15 cellular contexts compared by ENCODE assay signal in genomic region chr5:131902266-131902665, GRCh38. TPM values are rescaled to one million over a fixed set of nuclear protein-coding genes. Genes with fewer than 3 reads are reported as not detected.
A peak's percentile ranks its signal among the peaks of the same experiment; 100 is the strongest.
DNase-seq lines count a peak whose midpoint lies in the region; ATAC-seq and TF ChIP-seq lines count a peak whose summit lies in the region.
"Not testable (repeated sequence)": the region's sequence is repeated elsewhere in the genome, so short reads cannot be mapped to it uniquely, and the experiment has no call there.
"Had no signal": no experiment of that assay in that cellular context is flagged by ENCODE, and none has a peak within 500 bp of the region (broad histone marks: within the 10 kb centered on the region; RNA-seq: fewer than 3 reads in every experiment).

No MANE protein-coding gene starts in this region.

- H3K4me2 ChIP-seq in MM.1S (ENCODE audit: low read depth, low read length), result not testable (repeated sequence)

- not testable (repeated sequence) for H3K27me3 ChIP-seq in CD4-positive, alpha-beta memory T cell (ENCODE audit: insufficient read depth, low read length); MM.1S (replicated peaks; ENCODE audit: insufficient read depth, low read length); naive thymus-derived CD4-positive, alpha-beta T cell (ENCODE audit: control insufficient read depth in 2 of 2, insufficient read depth in 2 of 2, low read length in 2 of 2)

- peaks cover 55 to 79% of the 10 kb centered on the region in 2 donors for H3K36me3 Mint-ChIP-seq in CD4-positive, alpha-beta memory T cell
- H3K36me3 Mint-ChIP-seq in T-helper 17 cell (ENCODE audit: low read depth), result not testable (repeated sequence)
- peaks cover 59% of the 10 kb centered on the region for H3K36me3 Mint-ChIP-seq in activated CD4-positive, alpha-beta memory T cell treated with anti-CD3 and anti-CD28 coated beads, Interleukin-2, amount 10 ng/mL, durations not matched to agents 7 days and 5 days (ENCODE audit: low read depth)
- H3K36me3 Mint-ChIP-seq in activated naive CD4-positive, alpha-beta T cell treated with anti-CD3 and anti-CD28 coated beads for 36 hours (ENCODE audit: low read depth), result peaks cover 26% of the 10 kb centered on the region
- H3K36me3 Mint-ChIP-seq in naive thymus-derived CD4-positive, alpha-beta T cell, result peaks cover 36 to 62% (median 48%) of the 10 kb centered on the region in 5 donors
- H3K36me3 Mint-ChIP-seq in stimulated activated naive CD8-positive, alpha-beta T cell treated with anti-CD3 and anti-CD28 coated beads, Interleukin-15, Interleukin-2, amounts not matched to agents 100 ng/mL and 50 ng/mL, for 24 hours (ENCODE audit: low read depth), result peaks cover 31% of the 10 kb centered on the region

- H3K27me3 Mint-ChIP-seq in CD4-positive, alpha-beta memory T cell; T-helper 17 cell; activated CD4-positive, alpha-beta memory T cell treated with anti-CD3 and anti-CD28 coated beads, Interleukin-2, amount 10 ng/mL, durations not matched to agents 7 days and 5 days; activated naive CD4-positive, alpha-beta T cell treated with anti-CD3 and anti-CD28 coated beads for 36 hours (ENCODE audit: low read depth); naive thymus-derived CD4-positive, alpha-beta T cell; stimulated activated naive CD8-positive, alpha-beta T cell treated with anti-CD3 and anti-CD28 coated beads, Interleukin-15, Interleukin-2, amounts not matched to agents 100 ng/mL and 50 ng/mL, for 24 hours: not testable (repeated sequence)

- H3K9me3 ChIP-seq in CD4-positive, alpha-beta memory T cell (ENCODE audit: control insufficient read depth in 1 of 2, low read length in 2 of 2); MM.1S (replicated peaks; ENCODE audit: insufficient read depth, low read length): not testable (repeated sequence)
- H3K9me3 ChIP-seq in T-helper 17 cell (ENCODE audit: control insufficient read depth, low read length, poor library complexity, severe bottlenecking), result peaks cover 15% of the 10 kb centered on the region
- H3K9me3 ChIP-seq in naive thymus-derived CD4-positive, alpha-beta T cell (ENCODE audit: control insufficient read depth in 2 of 3, low read length in 3 of 3), result peaks cover 0 to 31% (median 11%) of the 10 kb centered on the region in 3 experiments

- H3K4me1 Mint-ChIP-seq in CD4-positive, alpha-beta memory T cell, result peaks cover 13 to 44% (median 23%) of the 10 kb centered on the region in 4 donors
- not testable (repeated sequence) for H3K4me1 Mint-ChIP-seq in T-helper 17 cell
- H3K4me1 Mint-ChIP-seq in activated CD4-positive, alpha-beta memory T cell treated with anti-CD3 and anti-CD28 coated beads, Interleukin-2, amount 10 ng/mL, durations not matched to agents 7 days and 5 days, result peaks cover 35% of the 10 kb centered on the region
- H3K4me1 Mint-ChIP-seq in activated naive CD4-positive, alpha-beta T cell treated with anti-CD3 and anti-CD28 coated beads for 36 hours (ENCODE audit: low read depth), result peaks cover 32% of the 10 kb centered on the region
- peaks cover 15 to 26% (median 19%) of the 10 kb centered on the region in 7 donors for H3K4me1 Mint-ChIP-seq in naive thymus-derived CD4-positive, alpha-beta T cell
- peaks cover 27% of the 10 kb centered on the region for H3K4me1 Mint-ChIP-seq in stimulated activated naive CD8-positive, alpha-beta T cell treated with anti-CD3 and anti-CD28 coated beads, Interleukin-15, Interleukin-2, amounts not matched to agents 100 ng/mL and 50 ng/mL, for 24 hours (ENCODE audit: low read depth)

- TF ChIP-seq CTCF in MM.1S (IDR thresholded peaks at IDR 0.05; ENCODE audit: low read length), result not testable (repeated sequence)

- peak; percentile 94 for ATAC-seq in T-helper 17 cell
- peak; percentile 78 for ATAC-seq in naive thymus-derived CD4-positive, alpha-beta T cell

- POLR2A ChIA-PET in CD4-positive, alpha-beta memory T cell (lab: Charles Lee; ENCODE audit: partially characterized antibody); activated CD4-positive, alpha-beta memory T cell treated with anti-CD3 and anti-CD28 coated beads, Interleukin-2, amount 10 ng/mL, durations not matched to agents 7 days and 5 days (lab: Charles Lee); naive thymus-derived CD4-positive, alpha-beta T cell (lab: Charles Lee): not testable (repeated sequence)

- CTCF ChIA-PET in CD4-positive, alpha-beta memory T cell (lab: Charles Lee; ENCODE audit: partially characterized antibody); activated CD4-positive, alpha-beta memory T cell treated with anti-CD3 and anti-CD28 coated beads, Interleukin-2, amount 10 ng/mL, durations not matched to agents 7 days and 5 days (lab: Charles Lee); activated naive CD4-positive, alpha-beta T cell treated with anti-CD3 and anti-CD28 coated beads for 36 hours (lab: Charles Lee); naive thymus-derived CD4-positive, alpha-beta T cell (lab: Charles Lee): not testable (repeated sequence)

- H3K9ac ChIP-seq in MM.1S (ENCODE audit: low read length), result not testable (repeated sequence)

- not testable (repeated sequence) for H3K79me2 ChIP-seq in MM.1S (ENCODE audit: low read length)

- H3K9me2 ChIP-seq in MM.1S (replicated peaks; ENCODE audit: insufficient read depth, low read length), result not testable (repeated sequence)

- peak in 4 of 5 donors; percentile 29 to 65 (median 43) for DNase-seq in CD4-positive, alpha-beta memory T cell
- DNase-seq in MM.1S, result peak; percentile 9
- not testable (repeated sequence) for DNase-seq in T-helper 17 cell
- DNase-seq in activated CD4-positive, alpha-beta memory T cell treated with anti-CD3 and anti-CD28 coated beads, Interleukin-2, amount 10 ng/mL, durations not matched to agents 7 days and 5 days, result peak; percentile 42
- peak; percentile 10 for DNase-seq in activated naive CD4-positive, alpha-beta T cell treated with anti-CD3 and anti-CD28 coated beads for 36 hours
- DNase-seq in central memory CD4-positive, alpha-beta T cell, result peak; percentile 46
- peak in 4 of 9 donors; percentile 1 to 25 (median 19) for DNase-seq in naive thymus-derived CD4-positive, alpha-beta T cell

- not testable (repeated sequence) for H4K20me1 ChIP-seq in MM.1S (ENCODE audit: insufficient read depth, low read length)

- H3K27ac ChIP-seq in CD4-positive, alpha-beta memory T cell (ENCODE audit: low read depth, low read length); MM.1S (ENCODE audit: low read length); naive thymus-derived CD4-positive, alpha-beta T cell (ENCODE audit: low read depth, low read length): not testable (repeated sequence)

- intact Hi-C loops in CD4-positive, alpha-beta memory T cell (cut with micrococcal nuclease); naive thymus-derived CD4-positive, alpha-beta T cell (cut with micrococcal nuclease): not testable (repeated sequence)
- intact Hi-C loops in activated naive CD4-positive, alpha-beta T cell treated with anti-CD3 and anti-CD28 coated beads for 36 hours (cut with micrococcal nuclease), result loop anchor here (1.0 to 10.0 kb wide), 2 partner anchors 118 to 417 kb away; no protein-coding TSS in a partner anchor

- peak overlapping the region in 6 of 8 donors; percentile 25 to 69 (median 56) for H3K4me3 Mint-ChIP-seq in CD4-positive, alpha-beta memory T cell
- H3K4me3 Mint-ChIP-seq in T-helper 17 cell, result peak overlapping the region; percentile 15
- H3K4me3 Mint-ChIP-seq in activated CD4-positive, alpha-beta memory T cell treated with anti-CD3 and anti-CD28 coated beads, Interleukin-2, amount 10 ng/mL, durations not matched to agents 7 days and 5 days; activated naive CD4-positive, alpha-beta T cell treated with anti-CD3 and anti-CD28 coated beads for 36 hours; stimulated activated naive CD8-positive, alpha-beta T cell treated with anti-CD3 and anti-CD28 coated beads, Interleukin-15, Interleukin-2, amounts not matched to agents 100 ng/mL and 50 ng/mL, for 24 hours: not testable (repeated sequence)
- peak overlapping the region in 6 of 10 donors; percentile 13 to 54 (median 46) for H3K4me3 Mint-ChIP-seq in naive thymus-derived CD4-positive, alpha-beta T cell

- H3K27ac Mint-ChIP-seq in CD4-positive, alpha-beta memory T cell, result peak overlapping the region; percentile 49 to 95 (median 76)
- not testable (repeated sequence) for H3K27ac Mint-ChIP-seq in T-helper 17 cell
- peak overlapping the region; percentile 82 for H3K27ac Mint-ChIP-seq in activated CD4-positive, alpha-beta memory T cell treated with anti-CD3 and anti-CD28 coated beads, Interleukin-2, amount 10 ng/mL, durations not matched to agents 7 days and 5 days
- H3K27ac Mint-ChIP-seq in activated naive CD4-positive, alpha-beta T cell treated with anti-CD3 and anti-CD28 coated beads for 36 hours, result peak overlapping the region; percentile 46
- H3K27ac Mint-ChIP-seq in naive thymus-derived CD4-positive, alpha-beta T cell, result peak overlapping the region in 6 of 9 donors; percentile 25 to 75 (median 30)
- peak overlapping the region; percentile 63 for H3K27ac Mint-ChIP-seq in stimulated activated naive CD8-positive, alpha-beta T cell treated with anti-CD3 and anti-CD28 coated beads, Interleukin-15, Interleukin-2, amounts not matched to agents 100 ng/mL and 50 ng/mL, for 24 hours

- H2AFZ ChIP-seq in MM.1S (ENCODE audit: low read length), result not testable (repeated sequence)

- not testable (repeated sequence) for H3K36me3 ChIP-seq in CD4-positive, alpha-beta memory T cell (ENCODE audit: insufficient read depth, low read length); MM.1S (replicated peaks; ENCODE audit: insufficient read depth, low read length); naive thymus-derived CD4-positive, alpha-beta T cell (ENCODE audit: control insufficient read depth in 2 of 3, insufficient read depth in 3 of 3, low read length in 3 of 3)

- H3F3A ChIP-seq in MM.1S (ENCODE audit: insufficient read depth, low read length), result not testable (repeated sequence)

- peaks cover 22% of the 10 kb centered on the region for H3K4me1 ChIP-seq in CD4-positive, alpha-beta memory T cell (ENCODE audit: insufficient read depth, low read length)
- H3K4me1 ChIP-seq in MM.1S (ENCODE audit: low read length), result not testable (repeated sequence)
- H3K4me1 ChIP-seq in naive thymus-derived CD4-positive, alpha-beta T cell (ENCODE audit: control insufficient read depth in 2 of 2, insufficient read depth in 2 of 2, low read length in 2 of 2), result peaks cover 8 to 16% of the 10 kb centered on the region in 2 donors

- peaks cover 5 to 73% (median 62%) of the 10 kb centered on the region in 8 donors for H3K9me3 Mint-ChIP-seq in CD4-positive, alpha-beta memory T cell
- H3K9me3 Mint-ChIP-seq in activated CD4-positive, alpha-beta memory T cell treated with anti-CD3 and anti-CD28 coated beads, Interleukin-2, amount 10 ng/mL, durations not matched to agents 7 days and 5 days, result peaks cover 73% of the 10 kb centered on the region
- H3K9me3 Mint-ChIP-seq in activated naive CD4-positive, alpha-beta T cell treated with anti-CD3 and anti-CD28 coated beads for 36 hours, result peaks cover 35% of the 10 kb centered on the region
- H3K9me3 Mint-ChIP-seq in naive thymus-derived CD4-positive, alpha-beta T cell, result peaks cover 22 to 73% (median 56%) of the 10 kb centered on the region in 11 donors
- H3K9me3 Mint-ChIP-seq in stimulated activated naive CD8-positive, alpha-beta T cell treated with anti-CD3 and anti-CD28 coated beads, Interleukin-15, Interleukin-2, amounts not matched to agents 100 ng/mL and 50 ng/mL, for 24 hours, result peaks cover 44% of the 10 kb centered on the region

- H3K4me3 ChIP-seq in CD4-positive, alpha-beta memory T cell (ENCODE audit: low read length in 2 of 2); MM.1S (ENCODE audit: low read length); naive thymus-derived CD4-positive, alpha-beta T cell (ENCODE audit: low read length): not testable (repeated sequence)

RNA-seq across cellular contexts. Expression of gene MEIKIN, which starts 43.2 kb away (rescaled TPM):
- total RNA-seq in CD4-positive, alpha-beta memory T cell, result 1 to 10 TPM; 3.6 to 6.2 TPM
- not detected for polyA plus RNA-seq in CD4-positive, alpha-beta memory T cell
- 1 to 10 TPM in 1 of 2 donors, under 1 TPM in 1; 0.77 to 1.5 TPM for total RNA-seq in T-helper 17 cell
- total RNA-seq in activated CD4-positive, alpha-beta memory T cell treated with anti-CD3 and anti-CD28 coated beads, Interleukin-2, amount 10 ng/mL, durations not matched to agents 7 days and 5 days, result 1 to 10 TPM; 1.1 to 2.2 TPM
- total RNA-seq in activated naive CD4-positive, alpha-beta T cell treated with anti-CD3 and anti-CD28 coated beads for 36 hours, result 1 to 10 TPM; 1.4 to 1.9 TPM
- total RNA-seq in naive thymus-derived CD4-positive, alpha-beta T cell, result 1 to 10 TPM in 3 of 5 experiments, under 1 TPM in 1, not detected in 1; 0.74 to 4.2 (median 2.0) TPM
- polyA plus RNA-seq in naive thymus-derived CD4-positive, alpha-beta T cell, result not detected
- total RNA-seq: A172, GM12878, GM23248, H7, M059J had no signal
- polyA plus RNA-seq: BJ, GM12878, GM23248, IgD-negative memory B cell had no signal
